8 cellular contexts compared by ENCODE assay signal in the genomic region with DNA sequence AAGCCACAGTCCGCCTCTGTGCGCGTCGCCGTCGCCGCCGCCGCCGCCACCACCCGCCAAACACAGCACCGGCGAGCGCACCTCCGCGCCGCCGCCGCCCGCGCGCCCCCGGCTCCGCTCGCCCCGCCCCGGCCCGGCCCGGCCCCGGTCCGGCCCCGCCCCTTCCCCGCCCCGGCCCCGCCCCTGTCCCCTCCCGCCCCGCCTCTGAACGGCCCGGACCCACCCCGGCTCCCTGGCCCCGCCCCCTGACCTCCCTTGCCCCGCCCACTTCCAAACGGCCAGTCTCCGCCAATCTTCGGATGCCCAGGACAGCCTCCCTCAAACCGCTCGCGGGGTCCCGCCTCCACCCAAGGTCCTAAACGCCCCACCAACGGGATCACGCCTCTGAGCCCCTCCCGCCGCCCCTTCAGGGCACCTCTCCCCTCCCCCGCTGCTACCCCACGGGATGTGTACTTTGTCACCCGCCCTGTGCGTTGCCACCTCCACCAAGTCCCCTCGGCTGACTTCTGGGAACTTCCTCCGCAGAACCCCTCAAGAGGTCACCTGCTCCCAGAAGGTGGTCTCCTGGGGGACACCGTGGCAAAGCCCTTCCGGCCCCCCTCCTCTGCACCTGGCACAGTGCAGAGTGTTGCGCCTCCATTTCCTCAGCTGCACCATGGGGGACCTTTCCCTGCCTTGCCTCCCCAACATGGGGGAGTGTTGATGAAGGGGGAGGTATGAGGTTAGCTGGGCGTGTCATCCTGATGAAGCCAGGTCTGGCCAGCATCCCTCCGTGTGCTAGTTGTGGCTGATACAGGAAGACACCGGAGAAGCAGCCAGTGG. TPM values are rescaled to one million over a fixed set of nuclear protein-coding genes. Genes with fewer than 3 reads are reported as not detected.
A peak's percentile ranks its signal among the peaks of the same experiment; 100 is the strongest.
DNase-seq lines count a peak whose midpoint lies in the region; ATAC-seq and TF ChIP-seq lines count a peak whose summit lies in the region.

KIAA0930 (minus strand) TSS at position 85 of the 822 bp plus-strand sequence. CDS start 191 bp downstream, outside the sequence.

- H3K4me2 ChIP-seq in OCI-LY3 (ENCODE audit: low read length) = peak within 1 kb of the TSS; percentile 96

- H3K36me3 ChIP-seq in OCI-LY3 (replicated peaks; ENCODE audit: low read depth, low read length) (no peaks in the 10 kb centered on the region), mucosa of descending colon (ENCODE audit: low read depth) (no peaks in the 10 kb centered on the region)

- peak within 1 kb of the TSS; percentile 63 for H3K9ac ChIP-seq in OCI-LY3 (ENCODE audit: low read length)

- peak; percentile 86 for DNase-seq in DMS53 (lab: John Stamatoyannopoulos, UW)
- DNase-seq in activated T-cell treated with anti-CD3 and anti-CD28 coated beads for 48 hours (ENCODE audit: low read depth) = peak; percentile 72
- no peak for DNase-seq in epithelial cell of prostate (ENCODE audit: low read depth, low spot score)
- DNase-seq in mucosa of descending colon = peak; percentile 85 to 93 (median 90)
- peak; percentile 73 to 75 for DNase-seq in stimulated activated CD8-positive, alpha-beta memory T cell treated with anti-CD3 and anti-CD28 coated beads, Interleukin-2, amount 100 ng/mL, for 48 hours (ENCODE audit: low read depth in 2 of 2)

- peaks cover 18% of the 10 kb centered on the region for H3K4me1 ChIP-seq in OCI-LY3 (ENCODE audit: low read length)
- H3K4me1 ChIP-seq in mucosa of descending colon (ENCODE audit: low read depth) = peaks cover 31% of the 10 kb centered on the region

- intact Hi-C loops in mucosa of descending colon (cut with DNase I, micrococcal nuclease) = no loop called here

- H4K20me1 ChIP-seq in OCI-LY3 (ENCODE audit: insufficient read depth, low read length) = peaks cover 15% of the 10 kb centered on the region; the same call in 1 of the 2 replicates

- 0 out of 2 replicates have a peak, but pooled peaks cover 3% of the 10 kb centered on the region for H3K27me3 ChIP-seq in OCI-LY3 (ENCODE audit: low read depth, low read length)

- peak within 1 kb of the TSS; percentile 83 for H3K4me3 ChIP-seq in OCI-LY3 (ENCODE audit: low read length)
- H3K4me3 ChIP-seq in mucosa of descending colon = peak within 1 kb of the TSS; percentile 36

- peak within 1 kb of the TSS; percentile 94 for H2AFZ ChIP-seq in OCI-LY3 (ENCODE audit: low read depth, low read length)

- no peaks in the 10 kb centered on the region for H3K9me3 ChIP-seq in OCI-LY3 (ENCODE audit: insufficient read depth, low read length)
- no peaks in the 10 kb centered on the region for H3K9me3 ChIP-seq in mucosa of descending colon

- TF ChIP-seq CTCF in OCI-LY3 (IDR thresholded peaks at IDR 0.05; ENCODE audit: low read depth, low read length) = no peak
- TF ChIP-seq CTCF in mucosa of descending colon (IDR thresholded peaks at IDR 0.05) = no peak

- H3K79me2 ChIP-seq in OCI-LY3 (ENCODE audit: low read length) = no peaks in the 10 kb centered on the region

- H3K27ac ChIP-seq in OCI-LY3 (ENCODE audit: low read length) (no peak within 1 kb of the TSS), epithelial cell of prostate (peak within 1 kb of the TSS; percentile 62)

- peak; percentile 70 for ATAC-seq in HG02798 (IDR thresholded peaks at IDR 0.05; ENCODE audit: poor library complexity, unreplicated experiment)
- ATAC-seq in mucosa of descending colon = peak; percentile 82
- ATAC-seq in HG03571 (IDR thresholded peaks at IDR 0.05; ENCODE audit: unreplicated experiment) = no peak

RNA-seq across cellular contexts. Expression of gene KIAA0930, which starts in this region (rescaled TPM):
- total RNA-seq in mucosa of descending colon = 10 to 100 TPM; 32.7 to 62.4 (median 37.7) TPM
